ENCODE assay signal across 1 cellular context in the genomic region with DNA sequence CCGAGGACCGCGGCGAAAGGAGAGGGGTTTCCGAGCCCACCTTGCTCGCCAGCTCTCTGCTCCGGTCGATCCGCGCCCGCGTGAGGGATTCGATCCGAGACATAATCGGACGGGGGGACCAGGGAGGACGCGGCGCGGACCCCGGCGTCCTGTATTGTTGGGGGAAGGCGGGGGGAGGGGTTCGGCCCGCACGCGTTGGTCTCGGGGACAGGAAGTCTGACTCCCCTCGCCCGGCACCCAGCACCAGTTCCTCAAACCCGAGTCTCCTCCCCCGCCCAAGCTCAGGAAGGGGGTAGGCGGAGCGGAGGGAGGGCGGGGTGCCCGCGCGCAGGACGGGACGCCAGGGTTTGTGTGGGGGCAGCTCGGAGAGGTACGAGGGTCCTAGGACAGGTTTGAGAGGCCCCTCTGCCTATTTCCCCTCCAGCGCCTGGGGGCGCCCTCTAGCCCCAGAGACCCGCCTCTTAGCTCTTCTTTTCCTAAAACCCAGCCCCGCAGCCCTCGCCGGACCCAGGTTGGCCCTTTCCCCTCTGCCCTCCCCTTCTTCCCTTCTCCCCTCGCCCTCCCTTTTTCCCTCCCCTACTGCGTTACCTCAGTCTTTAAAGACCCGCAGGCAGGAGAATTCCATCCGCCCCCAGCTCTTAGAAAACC.
TF ChIP-seq lines count a peak whose summit lies in the region.

A gene (minus strand): TSS at position 223 of the 648 bp plus-strand sequence. CDS start 120 bp downstream, at position 103.

TF ChIP-seq in HepG2, 621 proteins besides CTCF, POLR2A, EP300 and RAD21 (continued from another document and continues in another):
- TF ChIP-seq STAT5B (CRISPR knock-in tag; IDR thresholded peaks at IDR 0.05), result no peak
- 0 out of 2 replicates have a peak, but pooled peaks have one; percentile 16 for TF ChIP-seq HDAC2 (CRISPR knock-in tag; IDR thresholded peaks at IDR 0.05)
- TF ChIP-seq NFRKB (IDR thresholded peaks at IDR 0.05), result no peak
- TF ChIP-seq EHMT2 (IDR thresholded peaks at IDR 0.05; ENCODE audit: borderline replicate concordance, low read depth, low read length), result no peak
- TF ChIP-seq, protein P1, sequence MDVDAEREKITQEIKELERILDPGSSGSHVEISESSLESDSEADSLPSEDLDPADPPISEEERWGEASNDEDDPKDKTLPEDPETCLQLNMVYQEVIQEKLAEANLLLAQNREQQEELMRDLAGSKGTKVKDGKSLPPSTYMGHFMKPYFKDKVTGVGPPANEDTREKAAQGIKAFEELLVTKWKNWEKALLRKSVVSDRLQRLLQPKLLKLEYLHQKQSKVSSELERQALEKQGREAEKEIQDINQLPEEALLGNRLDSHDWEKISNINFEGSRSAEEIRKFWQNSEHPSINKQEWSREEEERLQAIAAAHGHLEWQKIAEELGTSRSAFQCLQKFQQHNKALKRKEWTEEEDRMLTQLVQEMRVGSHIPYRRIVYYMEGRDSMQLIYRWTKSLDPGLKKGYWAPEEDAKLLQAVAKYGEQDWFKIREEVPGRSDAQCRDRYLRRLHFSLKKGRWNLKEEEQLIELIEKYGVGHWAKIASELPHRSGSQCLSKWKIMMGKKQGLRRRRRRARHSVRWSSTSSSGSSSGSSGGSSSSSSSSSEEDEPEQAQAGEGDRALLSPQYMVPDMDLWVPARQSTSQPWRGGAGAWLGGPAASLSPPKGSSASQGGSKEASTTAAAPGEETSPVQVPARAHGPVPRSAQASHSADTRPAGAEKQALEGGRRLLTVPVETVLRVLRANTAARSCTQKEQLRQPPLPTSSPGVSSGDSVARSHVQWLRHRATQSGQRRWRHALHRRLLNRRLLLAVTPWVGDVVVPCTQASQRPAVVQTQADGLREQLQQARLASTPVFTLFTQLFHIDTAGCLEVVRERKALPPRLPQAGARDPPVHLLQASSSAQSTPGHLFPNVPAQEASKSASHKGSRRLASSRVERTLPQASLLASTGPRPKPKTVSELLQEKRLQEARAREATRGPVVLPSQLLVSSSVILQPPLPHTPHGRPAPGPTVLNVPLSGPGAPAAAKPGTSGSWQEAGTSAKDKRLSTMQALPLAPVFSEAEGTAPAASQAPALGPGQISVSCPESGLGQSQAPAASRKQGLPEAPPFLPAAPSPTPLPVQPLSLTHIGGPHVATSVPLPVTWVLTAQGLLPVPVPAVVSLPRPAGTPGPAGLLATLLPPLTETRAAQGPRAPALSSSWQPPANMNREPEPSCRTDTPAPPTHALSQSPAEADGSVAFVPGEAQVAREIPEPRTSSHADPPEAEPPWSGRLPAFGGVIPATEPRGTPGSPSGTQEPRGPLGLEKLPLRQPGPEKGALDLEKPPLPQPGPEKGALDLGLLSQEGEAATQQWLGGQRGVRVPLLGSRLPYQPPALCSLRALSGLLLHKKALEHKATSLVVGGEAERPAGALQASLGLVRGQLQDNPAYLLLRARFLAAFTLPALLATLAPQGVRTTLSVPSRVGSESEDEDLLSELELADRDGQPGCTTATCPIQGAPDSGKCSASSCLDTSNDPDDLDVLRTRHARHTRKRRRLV (CRISPR knock-in tag; IDR thresholded peaks at IDR 0.05), result no peak
- TF ChIP-seq, protein P2, sequence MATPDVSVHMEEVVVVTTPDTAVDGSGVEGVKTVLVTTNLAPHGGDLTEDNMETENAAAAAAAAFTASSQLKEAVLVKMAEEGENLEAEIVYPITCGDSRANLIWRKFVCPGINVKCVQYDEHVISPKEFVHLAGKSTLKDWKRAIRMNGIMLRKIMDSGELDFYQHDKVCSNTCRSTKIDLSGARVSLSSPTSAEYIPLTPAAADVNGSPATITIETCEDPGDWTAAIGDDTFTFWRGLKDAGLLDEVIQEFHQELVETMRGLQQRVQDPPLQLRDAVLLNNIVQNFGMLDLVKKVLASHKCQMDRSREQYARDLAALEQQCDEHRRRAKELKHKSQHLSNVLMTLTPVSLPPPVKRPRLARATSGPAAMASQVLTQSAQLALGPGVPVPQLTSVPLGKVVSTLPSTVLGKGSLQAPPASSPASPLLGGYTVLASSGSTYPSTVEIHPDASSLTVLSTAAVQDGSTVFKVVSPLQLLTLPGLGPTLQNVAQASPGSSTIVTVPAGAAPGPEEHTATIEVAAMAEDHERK (CRISPR knock-in tag; IDR thresholded peaks at IDR 0.05; ENCODE audit: low read depth), result no peak
- 0 out of 2 replicates have a peak, but pooled peaks have one; percentile 31 for TF ChIP-seq ZNF264 (CRISPR knock-in tag; IDR thresholded peaks at IDR 0.05)
- TF ChIP-seq, protein P3, sequence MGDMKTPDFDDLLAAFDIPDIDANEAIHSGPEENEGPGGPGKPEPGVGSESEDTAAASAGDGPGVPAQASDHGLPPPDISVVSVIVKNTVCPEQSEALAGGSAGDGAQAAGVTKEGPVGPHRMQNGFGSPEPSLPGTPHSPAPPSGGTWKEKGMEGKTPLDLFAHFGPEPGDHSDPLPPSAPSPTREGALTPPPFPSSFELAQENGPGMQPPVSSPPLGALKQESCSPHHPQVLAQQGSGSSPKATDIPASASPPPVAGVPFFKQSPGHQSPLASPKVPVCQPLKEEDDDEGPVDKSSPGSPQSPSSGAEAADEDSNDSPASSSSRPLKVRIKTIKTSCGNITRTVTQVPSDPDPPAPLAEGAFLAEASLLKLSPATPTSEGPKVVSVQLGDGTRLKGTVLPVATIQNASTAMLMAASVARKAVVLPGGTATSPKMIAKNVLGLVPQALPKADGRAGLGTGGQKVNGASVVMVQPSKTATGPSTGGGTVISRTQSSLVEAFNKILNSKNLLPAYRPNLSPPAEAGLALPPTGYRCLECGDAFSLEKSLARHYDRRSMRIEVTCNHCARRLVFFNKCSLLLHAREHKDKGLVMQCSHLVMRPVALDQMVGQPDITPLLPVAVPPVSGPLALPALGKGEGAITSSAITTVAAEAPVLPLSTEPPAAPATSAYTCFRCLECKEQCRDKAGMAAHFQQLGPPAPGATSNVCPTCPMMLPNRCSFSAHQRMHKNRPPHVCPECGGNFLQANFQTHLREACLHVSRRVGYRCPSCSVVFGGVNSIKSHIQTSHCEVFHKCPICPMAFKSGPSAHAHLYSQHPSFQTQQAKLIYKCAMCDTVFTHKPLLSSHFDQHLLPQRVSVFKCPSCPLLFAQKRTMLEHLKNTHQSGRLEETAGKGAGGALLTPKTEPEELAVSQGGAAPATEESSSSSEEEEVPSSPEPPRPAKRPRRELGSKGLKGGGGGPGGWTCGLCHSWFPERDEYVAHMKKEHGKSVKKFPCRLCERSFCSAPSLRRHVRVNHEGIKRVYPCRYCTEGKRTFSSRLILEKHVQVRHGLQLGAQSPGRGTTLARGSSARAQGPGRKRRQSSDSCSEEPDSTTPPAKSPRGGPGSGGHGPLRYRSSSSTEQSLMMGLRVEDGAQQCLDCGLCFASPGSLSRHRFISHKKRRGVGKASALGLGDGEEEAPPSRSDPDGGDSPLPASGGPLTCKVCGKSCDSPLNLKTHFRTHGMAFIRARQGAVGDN (CRISPR knock-in tag; IDR thresholded peaks at IDR 0.05), result peak; percentile 81
- TF ChIP-seq HNRNPLL (IDR thresholded peaks at IDR 0.05; ENCODE audit: low read depth, low read length, poor library complexity, severe bottlenecking), result no peak
- no peak for TF ChIP-seq ZNF143 (CRISPR knock-in tag; IDR thresholded peaks at IDR 0.05)
- TF ChIP-seq, protein P4, sequence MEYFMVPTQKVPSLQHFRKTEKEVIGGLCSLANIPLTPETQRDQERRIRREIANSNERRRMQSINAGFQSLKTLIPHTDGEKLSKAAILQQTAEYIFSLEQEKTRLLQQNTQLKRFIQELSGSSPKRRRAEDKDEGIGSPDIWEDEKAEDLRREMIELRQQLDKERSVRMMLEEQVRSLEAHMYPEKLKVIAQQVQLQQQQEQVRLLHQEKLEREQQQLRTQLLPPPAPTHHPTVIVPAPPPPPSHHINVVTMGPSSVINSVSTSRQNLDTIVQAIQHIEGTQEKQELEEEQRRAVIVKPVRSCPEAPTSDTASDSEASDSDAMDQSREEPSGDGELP (IDR thresholded peaks at IDR 0.05; ENCODE audit: borderline replicate concordance, low read depth), result no peak
- no peak for TF ChIP-seq SIN3B (IDR thresholded peaks at IDR 0.05; ENCODE audit: low read length)
- TF ChIP-seq, protein P5, sequence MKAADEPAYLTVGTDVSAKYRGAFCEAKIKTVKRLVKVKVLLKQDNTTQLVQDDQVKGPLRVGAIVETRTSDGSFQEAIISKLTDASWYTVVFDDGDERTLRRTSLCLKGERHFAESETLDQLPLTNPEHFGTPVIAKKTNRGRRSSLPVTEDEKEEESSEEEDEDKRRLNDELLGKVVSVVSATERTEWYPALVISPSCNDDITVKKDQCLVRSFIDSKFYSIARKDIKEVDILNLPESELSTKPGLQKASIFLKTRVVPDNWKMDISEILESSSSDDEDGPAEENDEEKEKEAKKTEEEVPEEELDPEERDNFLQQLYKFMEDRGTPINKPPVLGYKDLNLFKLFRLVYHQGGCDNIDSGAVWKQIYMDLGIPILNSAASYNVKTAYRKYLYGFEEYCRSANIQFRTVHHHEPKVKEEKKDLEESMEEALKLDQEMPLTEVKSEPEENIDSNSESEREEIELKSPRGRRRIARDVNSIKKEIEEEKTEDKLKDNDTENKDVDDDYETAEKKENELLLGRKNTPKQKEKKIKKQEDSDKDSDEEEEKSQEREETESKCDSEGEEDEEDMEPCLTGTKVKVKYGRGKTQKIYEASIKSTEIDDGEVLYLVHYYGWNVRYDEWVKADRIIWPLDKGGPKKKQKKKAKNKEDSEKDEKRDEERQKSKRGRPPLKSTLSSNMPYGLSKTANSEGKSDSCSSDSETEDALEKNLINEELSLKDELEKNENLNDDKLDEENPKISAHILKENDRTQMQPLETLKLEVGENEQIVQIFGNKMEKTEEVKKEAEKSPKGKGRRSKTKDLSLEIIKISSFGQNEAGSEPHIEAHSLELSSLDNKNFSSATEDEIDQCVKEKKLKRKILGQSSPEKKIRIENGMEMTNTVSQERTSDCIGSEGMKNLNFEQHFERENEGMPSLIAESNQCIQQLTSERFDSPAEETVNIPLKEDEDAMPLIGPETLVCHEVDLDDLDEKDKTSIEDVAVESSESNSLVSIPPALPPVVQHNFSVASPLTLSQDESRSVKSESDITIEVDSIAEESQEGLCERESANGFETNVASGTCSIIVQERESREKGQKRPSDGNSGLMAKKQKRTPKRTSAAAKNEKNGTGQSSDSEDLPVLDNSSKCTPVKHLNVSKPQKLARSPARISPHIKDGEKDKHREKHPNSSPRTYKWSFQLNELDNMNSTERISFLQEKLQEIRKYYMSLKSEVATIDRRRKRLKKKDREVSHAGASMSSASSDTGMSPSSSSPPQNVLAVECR (CRISPR knock-in tag; IDR thresholded peaks at IDR 0.05; ENCODE audit: borderline replicate concordance), result peak; percentile 36
- TF ChIP-seq, protein P6, sequence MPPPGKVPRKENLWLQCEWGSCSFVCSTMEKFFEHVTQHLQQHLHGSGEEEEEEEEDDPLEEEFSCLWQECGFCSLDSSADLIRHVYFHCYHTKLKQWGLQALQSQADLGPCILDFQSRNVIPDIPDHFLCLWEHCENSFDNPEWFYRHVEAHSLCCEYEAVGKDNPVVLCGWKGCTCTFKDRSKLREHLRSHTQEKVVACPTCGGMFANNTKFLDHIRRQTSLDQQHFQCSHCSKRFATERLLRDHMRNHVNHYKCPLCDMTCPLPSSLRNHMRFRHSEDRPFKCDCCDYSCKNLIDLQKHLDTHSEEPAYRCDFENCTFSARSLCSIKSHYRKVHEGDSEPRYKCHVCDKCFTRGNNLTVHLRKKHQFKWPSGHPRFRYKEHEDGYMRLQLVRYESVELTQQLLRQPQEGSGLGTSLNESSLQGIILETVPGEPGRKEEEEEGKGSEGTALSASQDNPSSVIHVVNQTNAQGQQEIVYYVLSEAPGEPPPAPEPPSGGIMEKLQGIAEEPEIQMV (CRISPR knock-in tag; IDR thresholded peaks at IDR 0.05; ENCODE audit: low read depth), result no peak
- TF ChIP-seq MYC (CRISPR knock-in tag; IDR thresholded peaks at IDR 0.05; ENCODE audit: borderline replicate concordance), result no peak; the same call in 1 of the 2 replicates
- TF ChIP-seq, protein P7, sequence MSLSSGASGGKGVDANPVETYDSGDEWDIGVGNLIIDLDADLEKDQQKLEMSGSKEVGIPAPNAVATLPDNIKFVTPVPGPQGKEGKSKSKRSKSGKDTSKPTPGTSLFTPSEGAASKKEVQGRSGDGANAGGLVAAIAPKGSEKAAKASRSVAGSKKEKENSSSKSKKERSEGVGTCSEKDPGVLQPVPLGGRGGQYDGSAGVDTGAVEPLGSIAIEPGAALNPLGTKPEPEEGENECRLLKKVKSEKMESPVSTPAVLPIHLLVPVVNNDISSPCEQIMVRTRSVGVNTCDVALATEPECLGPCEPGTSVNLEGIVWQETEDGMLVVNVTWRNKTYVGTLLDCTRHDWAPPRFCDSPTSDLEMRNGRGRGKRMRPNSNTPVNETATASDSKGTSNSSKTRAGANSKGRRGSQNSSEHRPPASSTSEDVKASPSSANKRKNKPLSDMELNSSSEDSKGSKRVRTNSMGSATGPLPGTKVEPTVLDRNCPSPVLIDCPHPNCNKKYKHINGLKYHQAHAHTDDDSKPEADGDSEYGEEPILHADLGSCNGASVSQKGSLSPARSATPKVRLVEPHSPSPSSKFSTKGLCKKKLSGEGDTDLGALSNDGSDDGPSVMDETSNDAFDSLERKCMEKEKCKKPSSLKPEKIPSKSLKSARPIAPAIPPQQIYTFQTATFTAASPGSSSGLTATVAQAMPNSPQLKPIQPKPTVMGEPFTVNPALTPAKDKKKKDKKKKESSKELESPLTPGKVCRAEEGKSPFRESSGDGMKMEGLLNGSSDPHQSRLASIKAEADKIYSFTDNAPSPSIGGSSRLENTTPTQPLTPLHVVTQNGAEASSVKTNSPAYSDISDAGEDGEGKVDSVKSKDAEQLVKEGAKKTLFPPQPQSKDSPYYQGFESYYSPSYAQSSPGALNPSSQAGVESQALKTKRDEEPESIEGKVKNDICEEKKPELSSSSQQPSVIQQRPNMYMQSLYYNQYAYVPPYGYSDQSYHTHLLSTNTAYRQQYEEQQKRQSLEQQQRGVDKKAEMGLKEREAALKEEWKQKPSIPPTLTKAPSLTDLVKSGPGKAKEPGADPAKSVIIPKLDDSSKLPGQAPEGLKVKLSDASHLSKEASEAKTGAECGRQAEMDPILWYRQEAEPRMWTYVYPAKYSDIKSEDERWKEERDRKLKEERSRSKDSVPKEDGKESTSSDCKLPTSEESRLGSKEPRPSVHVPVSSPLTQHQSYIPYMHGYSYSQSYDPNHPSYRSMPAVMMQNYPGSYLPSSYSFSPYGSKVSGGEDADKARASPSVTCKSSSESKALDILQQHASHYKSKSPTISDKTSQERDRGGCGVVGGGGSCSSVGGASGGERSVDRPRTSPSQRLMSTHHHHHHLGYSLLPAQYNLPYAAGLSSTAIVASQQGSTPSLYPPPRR (CRISPR knock-in tag; IDR thresholded peaks at IDR 0.05; ENCODE audit: borderline replicate concordance), result no peak
- peak; percentile 43; the same call in 1 of the 2 replicates for TF ChIP-seq PHF8 (CRISPR knock-in tag; IDR thresholded peaks at IDR 0.05)
- no peak for TF ChIP-seq NONO (IDR thresholded peaks at IDR 0.05)
- TF ChIP-seq NONO (CRISPR knock-in tag; conservative IDR thresholded peaks at IDR 0.05), result no peak
- TF ChIP-seq PCBP1 (IDR thresholded peaks at IDR 0.05; ENCODE audit: borderline replicate concordance, low read depth, low read length), result peak; percentile 95
- TF ChIP-seq RBFOX2 (IDR thresholded peaks at IDR 0.05; ENCODE audit: low read depth, low read length), result peak; percentile 76
- TF ChIP-seq ZNF44 (CRISPR knock-in tag; IDR thresholded peaks at IDR 0.05), result no peak; the same call in 1 of the 2 replicates
- no peak for TF ChIP-seq MTF1 (CRISPR knock-in tag; IDR thresholded peaks at IDR 0.05)
- TF ChIP-seq HNRNPK (IDR thresholded peaks at IDR 0.05; ENCODE audit: low read depth, low read length, poor library complexity, severe bottlenecking), result peak; percentile 96
